Comparison of ENCODE assay signal across 1 cellular context in the genomic region with DNA sequence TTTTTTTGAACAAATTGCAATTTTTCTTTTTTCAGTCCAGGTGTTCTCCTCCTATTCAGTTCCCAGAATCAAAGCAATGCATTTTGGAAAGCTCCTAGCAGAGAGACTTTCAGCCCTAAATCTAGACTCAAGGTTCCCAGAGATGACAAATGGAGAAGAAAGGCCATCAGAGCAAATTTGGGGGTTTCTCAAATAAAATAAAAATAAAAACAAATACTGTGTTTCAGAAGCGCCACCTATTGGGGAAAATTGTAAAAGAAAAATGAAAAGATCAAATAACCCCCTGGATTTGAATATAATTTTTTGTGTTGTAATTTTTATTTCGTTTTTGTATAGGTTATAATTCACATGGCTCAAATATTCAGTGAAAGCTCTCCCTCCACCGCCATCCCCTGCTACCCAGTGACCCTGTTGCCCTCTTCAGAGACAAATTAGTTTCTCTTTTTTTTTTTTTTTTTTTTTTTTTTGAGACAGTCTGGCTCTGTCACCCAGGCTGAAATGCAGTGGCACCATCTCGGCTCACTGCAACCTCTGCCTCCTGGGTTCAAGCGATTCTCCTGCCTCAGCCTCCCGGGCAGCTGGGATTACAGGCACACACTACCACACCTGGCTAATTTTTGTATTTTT.
TF ChIP-seq lines count a peak whose summit lies in the region.

No MANE protein-coding gene starts in this region.

TF ChIP-seq in HCT116, 20 proteins besides CTCF, POLR2A, EP300 and RAD21 (continued from another document):
- TF ChIP-seq, protein P1, sequence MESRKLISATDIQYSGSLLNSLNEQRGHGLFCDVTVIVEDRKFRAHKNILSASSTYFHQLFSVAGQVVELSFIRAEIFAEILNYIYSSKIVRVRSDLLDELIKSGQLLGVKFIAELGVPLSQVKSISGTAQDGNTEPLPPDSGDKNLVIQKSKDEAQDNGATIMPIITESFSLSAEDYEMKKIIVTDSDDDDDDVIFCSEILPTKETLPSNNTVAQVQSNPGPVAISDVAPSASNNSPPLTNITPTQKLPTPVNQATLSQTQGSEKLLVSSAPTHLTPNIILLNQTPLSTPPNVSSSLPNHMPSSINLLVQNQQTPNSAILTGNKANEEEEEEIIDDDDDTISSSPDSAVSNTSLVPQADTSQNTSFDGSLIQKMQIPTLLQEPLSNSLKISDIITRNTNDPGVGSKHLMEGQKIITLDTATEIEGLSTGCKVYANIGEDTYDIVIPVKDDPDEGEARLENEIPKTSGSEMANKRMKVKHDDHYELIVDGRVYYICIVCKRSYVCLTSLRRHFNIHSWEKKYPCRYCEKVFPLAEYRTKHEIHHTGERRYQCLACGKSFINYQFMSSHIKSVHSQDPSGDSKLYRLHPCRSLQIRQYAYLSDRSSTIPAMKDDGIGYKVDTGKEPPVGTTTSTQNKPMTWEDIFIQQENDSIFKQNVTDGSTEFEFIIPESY (IDR thresholded peaks at IDR 0.05; ENCODE audit: extremely low read depth, insufficient replicate concordance, low read length): no peak
- TF ChIP-seq EZH2phosphoT487 (IDR thresholded peaks at IDR 0.05; ENCODE audit: borderline replicate concordance) (no peak), ELF1 (IDR thresholded peaks at IDR 0.05; ENCODE audit: borderline replicate concordance, low read depth) (no peak), SRF (IDR thresholded peaks at IDR 0.05; ENCODE audit: low read depth) (no peak), EZH2 (IDR thresholded peaks at IDR 0.05) (no peak), YY1 (IDR thresholded peaks at IDR 0.05; ENCODE audit: extremely low read depth, insufficient replicate concordance, low read depth, low read length) (no peak), ZFX (IDR thresholded peaks at IDR 0.05) (no peak), JUND (IDR thresholded peaks at IDR 0.05) (no peak), TCF7L2 (IDR thresholded peaks at IDR 0.05; ENCODE audit: borderline replicate concordance, extremely low read depth, insufficient read depth, insufficient read length) (no peak), SP1 (IDR thresholded peaks at IDR 0.05; ENCODE audit: low read depth) (no peak)
- TF ChIP-seq, protein P2, sequence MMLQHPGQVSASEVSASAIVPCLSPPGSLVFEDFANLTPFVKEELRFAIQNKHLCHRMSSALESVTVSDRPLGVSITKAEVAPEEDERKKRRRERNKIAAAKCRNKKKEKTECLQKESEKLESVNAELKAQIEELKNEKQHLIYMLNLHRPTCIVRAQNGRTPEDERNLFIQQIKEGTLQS (IDR thresholded peaks at IDR 0.05): no peak
